20 cellular contexts compared by ENCODE assay signal in genomic region chr5:17232405-17232804, GRCh38. TPM values are rescaled to one million over a fixed set of nuclear protein-coding genes. Genes with fewer than 3 reads are reported as not detected.
DNase-seq lines count a peak whose midpoint lies in the region; ATAC-seq, FAIRE-seq and TF ChIP-seq lines count a peak whose summit lies in the region.
"Had no signal": no experiment of that assay in that cellular context is flagged by ENCODE, and none has a peak within 500 bp of the region (broad histone marks: within the 10 kb centered on the region; RNA-seq: fewer than 3 reads in every experiment).

No MANE protein-coding gene starts in this region.

- H3K36me3 Mint-ChIP-seq in activated B cell treated with CpG ODN at 0.5 μM for 24 hours (ENCODE audit: low read depth), result peaks cover 81% of the 10 kb centered on the region
- H3K36me3 Mint-ChIP-seq in type B pancreatic cell, result peaks cover 59% of the 10 kb centered on the region

- ATAC-seq in activated B cell treated with CpG ODN at 0.5 μM for 24 hours (ENCODE audit: low read depth), result no peak
- ATAC-seq in HG02870 (IDR thresholded peaks at IDR 0.05; ENCODE audit: unreplicated experiment), result no peak
- no peak for ATAC-seq in GM19395 (IDR thresholded peaks at IDR 0.05; ENCODE audit: unreplicated experiment)
- ATAC-seq: Right ventricle myocardium inferior had no signal

- H3K36me3 ChIP-seq in mesenchymal stem cell (ENCODE audit: control insufficient read depth in 1 of 2, insufficient read depth in 2 of 2, low read depth in 1 of 2, low read length in 2 of 2) (peaks cover 6 to 76% of the 10 kb centered on the region in 2 experiments), SJCRH30 (no peaks in the 10 kb centered on the region)

- H3K27ac Mint-ChIP-seq in activated B cell treated with CpG ODN at 0.5 μM for 24 hours (peak overlapping the region; percentile 65), type B pancreatic cell (no peak overlapping the region)
- H3K27ac Mint-ChIP-seq: CD4-positive, alpha-beta T cell had no signal

- H3K27ac ChIP-seq in mesenchymal stem cell (ENCODE audit: low read length, poor library complexity, severe bottlenecking), result no peak overlapping the region
- no peak overlapping the region for H3K27ac ChIP-seq in SJCRH30
- H3K27ac ChIP-seq: GM23248 had no signal

- H3K79me1 ChIP-seq in mesenchymal stem cell (replicated peaks; ENCODE audit: low read length, poor library complexity, severe bottlenecking), result no peaks in the 10 kb centered on the region

- 93% methylated on average over 6 of the region's 9 CpGs for WGBS in mesenchymal stem cell

- H3K27me3 ChIP-seq in mesenchymal stem cell (ENCODE audit: control insufficient read depth in 1 of 2, insufficient read depth in 1 of 2, low read length in 2 of 2) (no peaks in the 10 kb centered on the region), SJCRH30 (no peaks in the 10 kb centered on the region)

- peak; percentile 4 for FAIRE-seq in HTR-8/SVneo (lab: Jason Lieb, UNC)

- H3K9me3 Mint-ChIP-seq in activated B cell treated with CpG ODN at 0.5 μM for 24 hours (no peaks in the 10 kb centered on the region), type B pancreatic cell (no peaks in the 10 kb centered on the region)
- H3K9me3 Mint-ChIP-seq: CD4-positive, alpha-beta T cell; H9; HFFc6 had no signal

- no peak overlapping the region for H3K4ac ChIP-seq in mesenchymal stem cell (ENCODE audit: low read depth in 1 of 2, low read length in 2 of 2)

- no peak overlapping the region for H2BK15ac ChIP-seq in mesenchymal stem cell (ENCODE audit: low read depth, poor library complexity, severe bottlenecking)

- no peaks in the 10 kb centered on the region for H3K27me3 Mint-ChIP-seq in activated B cell treated with CpG ODN at 0.5 μM for 24 hours
- H3K27me3 Mint-ChIP-seq in type B pancreatic cell, result no peaks in the 10 kb centered on the region

- no peak overlapping the region for H3K18ac ChIP-seq in mesenchymal stem cell (ENCODE audit: low read depth in 1 of 2, low read length in 2 of 2)

- H3K9ac ChIP-seq in mesenchymal stem cell (ENCODE audit: low read length), result no peak overlapping the region
- H3K9ac ChIP-seq: GM23248 had no signal

- no peaks in the 10 kb centered on the region for H3K4me1 ChIP-seq in mesenchymal stem cell (ENCODE audit: control insufficient read depth, insufficient read depth, low read depth, low read length)
- H3K4me1 ChIP-seq in SJCRH30, result no peaks in the 10 kb centered on the region

- H2BK5ac ChIP-seq in mesenchymal stem cell (ENCODE audit: low read depth, low read length, poor library complexity, severe bottlenecking), result no peak overlapping the region

- TF ChIP-seq CTCF in activated B cell treated with CpG ODN at 0.5 μM for 24 hours (IDR thresholded peaks at IDR 0.05), result no peak
- TF ChIP-seq CTCF in type B pancreatic cell (conservative IDR thresholded peaks at IDR 0.05), result no peak

- intact Hi-C loops in activated B cell treated with CpG ODN at 0.5 μM for 24 hours (cut with micrococcal nuclease), result no loop called here

- no peak overlapping the region for H2AFZ ChIP-seq in mesenchymal stem cell (ENCODE audit: low read depth, low read length)
- H2AFZ ChIP-seq: GM23248 had no signal

- CTCF ChIA-PET in activated B cell treated with CpG ODN at 0.5 μM for 24 hours (lab: Charles Lee), result interaction anchor here (1.8 kb wide), 1 partner anchor 16 kb away, joined by 5 read pairs; no protein-coding TSS in a partner anchor

- no peak overlapping the region for H3K14ac ChIP-seq in mesenchymal stem cell (ENCODE audit: low read length in 2 of 2)

- no peak overlapping the region for H3K4me3 Mint-ChIP-seq in activated B cell treated with CpG ODN at 0.5 μM for 24 hours
- peak overlapping the region; percentile 36 for H3K4me3 Mint-ChIP-seq in type B pancreatic cell
- H3K4me3 Mint-ChIP-seq: CD4-positive, alpha-beta T cell; H9; HFFc6 had no signal

- H2AK5ac ChIP-seq in mesenchymal stem cell (ENCODE audit: low read length, severe bottlenecking), result no peak overlapping the region

- no peak overlapping the region for H3K23ac ChIP-seq in mesenchymal stem cell (ENCODE audit: low read length in 2 of 2)

- peak overlapping the region; percentile 15 for H4K8ac ChIP-seq in mesenchymal stem cell (ENCODE audit: low read length)

- H3K4me2 ChIP-seq in mesenchymal stem cell (ENCODE audit: low read length, poor library complexity, severe bottlenecking), result no peak overlapping the region

- DNase-seq in HTR-8/SVneo (ENCODE audit: insufficient read length, low spot score), result no peak
- DNase-seq in activated B cell treated with CpG ODN at 0.5 μM for 24 hours, result no peak
- DNase-seq in mesenchymal stem cell, result no peak
- no peak for DNase-seq in type B pancreatic cell (ENCODE audit: extremely low spot score, unreplicated experiment)
- DNase-seq in SJCRH30, result no peak
- DNase-seq: CD4-positive, alpha-beta T cell; COR-L47; DMS79 treated with DMSO at 0.1 percent for 48 hours; GM23248; H9; HFFc6; Karpas-422; MV-4-11; NCI-H1105 treated with DMSO at 0.1 percent for 48 hours; NCI-H446; NCI-H526; OCI-M1 had no signal

- POLR2A ChIA-PET in activated B cell treated with CpG ODN at 0.5 μM for 24 hours (lab: Charles Lee), result interaction anchor here (1.5 to 2.3 kb wide), 2 partner anchors 16 to 25 kb away, joined by 3 to 6 read pairs; no protein-coding TSS in a partner anchor

- H3K9me3 ChIP-seq in mesenchymal stem cell (ENCODE audit: control insufficient read depth, low read length) (no peaks in the 10 kb centered on the region), SJCRH30 (replicated peaks) (no peaks in the 10 kb centered on the region)

- H3K4me1 Mint-ChIP-seq in activated B cell treated with CpG ODN at 0.5 μM for 24 hours (peaks cover 91% of the 10 kb centered on the region), type B pancreatic cell (ENCODE audit: unreplicated experiment) (peaks cover 39% of the 10 kb centered on the region)

- no peak overlapping the region for H2BK120ac ChIP-seq in mesenchymal stem cell (ENCODE audit: low read depth, low read length)

- no peak overlapping the region for H2BK12ac ChIP-seq in mesenchymal stem cell (ENCODE audit: low read length in 2 of 2)

- no peak overlapping the region for H4K91ac ChIP-seq in mesenchymal stem cell (ENCODE audit: low read length)

- H3K4me3 ChIP-seq in mesenchymal stem cell (ENCODE audit: insufficient read depth in 1 of 2, low read depth in 1 of 2, low read length in 2 of 2), result no peak overlapping the region
- H3K4me3 ChIP-seq in SJCRH30, result no peak overlapping the region
- H3K4me3 ChIP-seq: GM23248 had no signal

RNA-seq across cellular contexts. Expression of gene BASP1, which starts 15.0 kb away (rescaled TPM):
- 316 and 318 TPM in 2 replicates for total RNA-seq in activated B cell treated with CpG ODN at 0.5 μM for 24 hours
- polyA plus RNA-seq in mesenchymal stem cell (2013, experiment 1 of 2), result 308 TPM
- polyA plus RNA-seq in mesenchymal stem cell (2013, experiment 2 of 2), result 322 TPM
- 131 and 197 TPM in 2 replicates for total RNA-seq in type B pancreatic cell (ENCODE audit: low replicate concordance)
- total RNA-seq in SJCRH30 (2014; rRNA removed; shearing (Covaris generic)), result not detected in 2 replicates

Comparison
In these comparisons a context has a peak if more than half of its experiments do, and no peak if none do; other contexts are left out.
1. RNA of gene BASP1, which starts 15.0 kb away (total RNA-seq): 316 to 318 TPM in activated B cell treated with CpG ODN at 0.5 μM for 24 hours and 131 to 197 TPM in type B pancreatic cell; not detected in SJCRH30; every median in the first group is over 100 times any median in the second.